In the genomic region with DNA sequence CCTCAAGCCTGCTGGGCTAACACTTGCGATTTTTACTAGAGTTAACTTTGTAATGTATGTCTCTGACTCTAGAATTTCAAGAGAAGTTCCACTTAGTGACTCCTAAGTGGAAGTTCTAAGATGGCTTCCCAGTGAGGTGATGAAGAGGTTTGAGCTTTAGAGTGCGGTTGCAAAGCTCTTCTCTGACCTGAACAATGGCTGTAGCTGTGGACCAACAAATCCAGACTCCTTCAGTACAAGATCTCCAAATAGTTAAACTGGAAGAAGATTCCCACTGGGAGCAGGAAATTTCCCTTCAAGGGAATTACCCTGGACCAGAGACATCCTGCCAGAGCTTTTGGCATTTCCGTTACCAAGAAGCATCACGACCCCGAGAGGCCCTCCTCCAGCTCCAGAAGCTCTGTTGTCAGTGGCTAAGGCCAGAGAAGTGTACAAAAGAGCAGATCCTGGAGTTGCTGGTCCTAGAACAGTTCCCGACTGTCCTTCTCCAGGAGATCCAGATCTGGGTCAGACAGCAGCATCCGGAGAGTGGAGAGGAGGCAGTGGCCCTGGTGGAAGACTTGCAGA, we compare ENCODE assay signal across 8 cellular contexts. TPM values are rescaled to one million over a fixed set of nuclear protein-coding genes. Genes with fewer than 3 reads are reported as not detected.
DNase-seq lines count a peak whose midpoint lies in the region; ATAC-seq and TF ChIP-seq lines count a peak whose summit lies in the region.

No MANE protein-coding gene starts in this region.

- peaks cover 31% of the 10 kb centered on the region for H3K36me3 Mint-ChIP-seq in effector memory CD8-positive, alpha-beta T cell (ENCODE audit: insufficient read depth)
- peaks cover 10% of the 10 kb centered on the region for H3K36me3 Mint-ChIP-seq in osteocyte (ENCODE audit: unreplicated experiment)

- TF ChIP-seq CTCF in DND-41 (IDR thresholded peaks at IDR 0.05; ENCODE audit: borderline replicate concordance, extremely low read depth, low read length, poor library complexity, severe bottlenecking) (no peak), PC-9 (conservative IDR thresholded peaks at IDR 0.05) (no peak), osteocyte (IDR thresholded peaks at IDR 0.05) (no peak)

- peak overlapping the region; percentile 91 to 95 for H3K27ac Mint-ChIP-seq in effector memory CD8-positive, alpha-beta T cell
- H3K27ac Mint-ChIP-seq in osteocyte (ENCODE audit: unreplicated experiment): peak overlapping the region; percentile 94

- H3F3A ChIP-seq in PC-9 (ENCODE audit: insufficient read depth, low read depth): peaks cover 9% of the 10 kb centered on the region; the same call in 1 of the 2 replicates

- H3K79me2 ChIP-seq in DND-41 (ENCODE audit: insufficient read depth, low read length): peaks cover 32% of the 10 kb centered on the region
- H3K79me2 ChIP-seq in PC-9 (ENCODE audit: low read depth): peaks cover 16% of the 10 kb centered on the region

- no peaks in the 10 kb centered on the region for H3K27me3 Mint-ChIP-seq in effector memory CD8-positive, alpha-beta T cell
- no peaks in the 10 kb centered on the region for H3K27me3 Mint-ChIP-seq in osteocyte (ENCODE audit: unreplicated experiment)

- peak overlapping the region; percentile 87 for H3K27ac ChIP-seq in DND-41 (ENCODE audit: low read length)
- H3K27ac ChIP-seq in PC-9: 0 out of 2 replicates have a peak overlapping the region, but pooled peaks have one; percentile 9

- H3K4me1 ChIP-seq in DND-41 (ENCODE audit: insufficient read depth, low read length) (peaks cover 49% of the 10 kb centered on the region), PC-9 (replicated peaks; ENCODE audit: insufficient read depth) (peaks cover 33% of the 10 kb centered on the region)

- POLR2A ChIA-PET in PC-9 (lab: Charles Lee; ENCODE audit: unreplicated experiment): interaction anchor here (0.6 to 0.7 kb wide), 3 partner anchors 9 to 172 kb away, joined by 3 to 6 read pairs (median 5); no protein-coding TSS in a partner anchor

- H3K27me3 ChIP-seq in DND-41 (ENCODE audit: insufficient read depth, low read length, poor library complexity) (no peaks in the 10 kb centered on the region), PC-9 (ENCODE audit: insufficient read depth, low read depth) (no peaks in the 10 kb centered on the region)

- H3K9me3 ChIP-seq in DND-41 (ENCODE audit: insufficient read depth, low read length, severe bottlenecking) (no peaks in the 10 kb centered on the region), PC-9 (ENCODE audit: insufficient read depth, low read depth) (no peaks in the 10 kb centered on the region)

- H3K4me3 ChIP-seq in DND-41 (ENCODE audit: low read depth in 1 of 2, low read length in 2 of 2) (peak overlapping the region; percentile 64 to 67), PC-9 (peak overlapping the region; percentile 70)

- peak overlapping the region; percentile 94 for H2AFZ ChIP-seq in DND-41 (ENCODE audit: low read depth, low read length)
- H2AFZ ChIP-seq in PC-9: peak overlapping the region; percentile 97

- TSS peak; percentile 60 for BruUV-seq in PC-9 (replicated peaks; lab: Mats Ljungman, UMichigan)

- CTCF ChIA-PET in PC-9 (lab: Charles Lee): no interaction called here

- H3K4me2 ChIP-seq in DND-41 (ENCODE audit: insufficient read depth, low read length) (peak overlapping the region; percentile 88), PC-9 (peak overlapping the region; percentile 93)

- intact Hi-C loops in PC-9 (cut with micrococcal nuclease; ENCODE audit: unreplicated experiment): loop anchor here (2.0 kb wide), 1 partner anchor 31 kb away; a partner anchor contains a TSS

- H4K20me1 ChIP-seq in DND-41 (ENCODE audit: insufficient read depth, low read length) (no peaks in the 10 kb centered on the region), PC-9 (ENCODE audit: insufficient read depth) (no peaks in the 10 kb centered on the region)

- ATAC-seq in DND-41 (ENCODE audit: insufficient read depth, low read depth) (no peak; the same call in 2 of the 3 replicates), GM19328 (IDR thresholded peaks at IDR 0.05; ENCODE audit: unreplicated experiment) (no peak)
- ATAC-seq in effector memory CD8-positive, alpha-beta T cell (replicated peaks): no peak

- H3K9ac ChIP-seq in DND-41 (ENCODE audit: low read depth, low read length): peak overlapping the region; percentile 63

- H3K9me3 Mint-ChIP-seq in effector memory CD8-positive, alpha-beta T cell: no peaks in the 10 kb centered on the region
- no peaks in the 10 kb centered on the region for H3K9me3 Mint-ChIP-seq in osteocyte (ENCODE audit: unreplicated experiment)

- H3K36me3 ChIP-seq in DND-41 (ENCODE audit: insufficient read depth, low read length) (peaks cover 18% of the 10 kb centered on the region), PC-9 (ENCODE audit: low read depth) (no peaks in the 10 kb centered on the region)

- DNase-seq in DND-41 (peak; percentile 17), PC-9 (no peak), osteocyte (ENCODE audit: extremely low spot score, unreplicated experiment) (no peak), HuH-7 (ENCODE audit: low spot score) (no peak), AG20443 (ENCODE audit: low spot score) (no peak), COLO668 (lab: John Stamatoyannopoulos, UW; ENCODE audit: unreplicated experiment) (no peak)
- DNase-seq in effector memory CD8-positive, alpha-beta T cell: no peak

- peaks cover 25 to 38% of the 10 kb centered on the region in 2 donors for H3K4me1 Mint-ChIP-seq in effector memory CD8-positive, alpha-beta T cell (ENCODE audit: low read depth in 2 of 2)
- peaks cover 33% of the 10 kb centered on the region for H3K4me1 Mint-ChIP-seq in osteocyte (ENCODE audit: unreplicated experiment)

- no peaks in the 10 kb centered on the region for H3K9me2 ChIP-seq in PC-9 (ENCODE audit: insufficient read depth)

- peak overlapping the region; percentile 88 to 91 for H3K4me3 Mint-ChIP-seq in effector memory CD8-positive, alpha-beta T cell
- H3K4me3 Mint-ChIP-seq in osteocyte (ENCODE audit: unreplicated experiment): peak overlapping the region; percentile 96

RNA-seq across cellular contexts. Expression of a gene that starts 22.3 kb away (rescaled TPM):
- total RNA-seq in PC-9 (2021): 22.9 and 29.5 TPM in 2 replicates
- 22.2 and 25.2 TPM in 2 replicates for total RNA-seq in osteocyte

RNA-seq across cellular contexts. Expression of a gene that starts 26.2 kb away (rescaled TPM):
- total RNA-seq in PC-9 (2021): 66.7 and 77.1 TPM in 2 replicates
- 4.4 and 4.7 TPM in 2 replicates for total RNA-seq in osteocyte

RNA-seq across cellular contexts. Expression of a gene that starts 31.0 kb away (rescaled TPM):
- total RNA-seq in PC-9 (2021) (9.7 and 11.3 TPM in 2 replicates), osteocyte (20.6 and 23.8 TPM in 2 replicates)

Comparison
In these comparisons a context has a peak if more than half of its experiments do, and no peak if none do; other contexts are left out.
1. RNA of a gene that starts 26.2 kb away (total RNA-seq): 66.7 to 77.1 TPM in PC-9; 4.4 to 4.7 TPM in osteocyte; every median in the first group is over 10 times any median in the second.